Comparison of ENCODE assay signal across 18 cellular contexts in genomic region chr10:77566914-77567566, GRCh38.
DNase-seq lines count a peak whose midpoint lies in the region; ATAC-seq and TF ChIP-seq lines count a peak whose summit lies in the region.
"Had no signal": no experiment of that assay in that cellular context is flagged by ENCODE, and none has a peak within 500 bp of the region (broad histone marks: within the 10 kb centered on the region; RNA-seq: fewer than 3 reads in every experiment).

No MANE protein-coding gene starts in this region.

- DNase-seq in M059J (ENCODE audit: low read depth) (peak; percentile 44), esophagus muscularis mucosa (ENCODE audit: extremely low spot score) (no peak), sigmoid colon (no peak), NCI-H1092 treated with DMSO at 0.1 percent for 48 hours (lab: John Stamatoyannopoulos, UW) (no peak), Kasumi-1 (lab: John Stamatoyannopoulos, UW) (no peak), coronary artery (ENCODE audit: low spot score) (no peak)
- DNase-seq: C1 segment of cervical spinal cord, Caco-2, DMS53, MV-4-11, NCI-H1436, NCI-H2029 treated with DMSO at 0.1 percent for 48 hours, NCI-H510A treated with DMSO at 0.1 percent for 48 hours, SIG-M5 had no signal

- H3K27ac ChIP-seq in BLaER1 treated with 17β-estradiol and CSF1 and Interleukin-3, amounts not matched to agents 10 nM and 100 nM, result no peak overlapping the region
- H3K27ac ChIP-seq in esophagus muscularis mucosa (replicated peaks in 1 of 4) (peak overlapping the region; percentile 72 to 82 (median 80)), sigmoid colon (peak overlapping the region in 3 of 4 donors; percentile 73 to 86 (median 78)), coronary artery (peak overlapping the region in 1 of 2 donors; percentile 9)

- H3K4me1 ChIP-seq in BLaER1 treated with 17β-estradiol and CSF1 and Interleukin-3, amounts not matched to agents 10 nM and 100 nM, result peaks cover 29 to 62% (median 49%) of the 10 kb centered on the region in 10 experiments
- H3K4me1 ChIP-seq in esophagus muscularis mucosa (peaks cover 0 to 67% (median 64%) of the 10 kb centered on the region in 4 donors), sigmoid colon (peaks cover 0 to 68% (median 66%) of the 10 kb centered on the region in 4 donors)
- H3K4me1 ChIP-seq: HAP-1 had no signal

- intact Hi-C loops in esophagus muscularis mucosa (cut with DNase I) (no loop called here), sigmoid colon (cut with DNase I) (no loop called here)

- H4K20me1 ChIP-seq in BLaER1 treated with 17β-estradiol and CSF1 and Interleukin-3, amounts not matched to agents 10 nM and 100 nM, result peaks cover 0 to 16% (median 0%) of the 10 kb centered on the region in 11 experiments; a peak in 1 of 22 replicates

- no peak overlapping the region for H3K4me3 ChIP-seq in BLaER1 treated with 17β-estradiol and CSF1 and Interleukin-3, amounts not matched to agents 10 nM and 100 nM
- no peak overlapping the region for H3K4me3 ChIP-seq in esophagus muscularis mucosa
- no peak overlapping the region for H3K4me3 ChIP-seq in sigmoid colon
- no peak overlapping the region for H3K4me3 ChIP-seq in coronary artery
- H3K4me3 ChIP-seq: HAP-1 had no signal

- 80% methylated on average over 8 of the region's 13 CpGs for WGBS in esophagus muscularis mucosa
- WGBS in sigmoid colon, 2 donors, result 92 to 95% methylated on average over 13 of the region's 13 CpGs

- TF ChIP-seq EP300 in esophagus muscularis mucosa (IDR thresholded peaks at IDR 0.05) (no peak), sigmoid colon (IDR thresholded peaks at IDR 0.05) (no peak)

- TF ChIP-seq CTCF in esophagus muscularis mucosa (IDR thresholded peaks at IDR 0.05) (no peak), sigmoid colon (IDR thresholded peaks at IDR 0.05) (no peak), coronary artery (IDR thresholded peaks at IDR 0.05) (no peak)

- no peaks in the 10 kb centered on the region for H3K27me3 ChIP-seq in BLaER1 treated with 17β-estradiol and CSF1 and Interleukin-3, amounts not matched to agents 10 nM and 100 nM
- H3K27me3 ChIP-seq in esophagus muscularis mucosa (no peaks in the 10 kb centered on the region), sigmoid colon (no peaks in the 10 kb centered on the region)

- H3K36me3 ChIP-seq in BLaER1 treated with 17β-estradiol and CSF1 and Interleukin-3, amounts not matched to agents 10 nM and 100 nM, result no peaks in the 10 kb centered on the region; a peak in 1 of 22 replicates
- H3K36me3 ChIP-seq in esophagus muscularis mucosa (no peaks in the 10 kb centered on the region), sigmoid colon (no peaks in the 10 kb centered on the region)
- H3K36me3 ChIP-seq: HAP-1 had no signal

- peaks cover 0 to 7% (median 0%) of the 10 kb centered on the region in 11 experiments; a peak in 3 of 22 replicates for H3K9me3 ChIP-seq in BLaER1 treated with 17β-estradiol and CSF1 and Interleukin-3, amounts not matched to agents 10 nM and 100 nM (replicated peaks in 1 of 11)
- no peaks in the 10 kb centered on the region for H3K9me3 ChIP-seq in esophagus muscularis mucosa
- no peaks in the 10 kb centered on the region for H3K9me3 ChIP-seq in sigmoid colon
- H3K9me3 ChIP-seq: Caco-2, HAP-1 had no signal

- H3K9ac ChIP-seq in BLaER1 treated with 17β-estradiol and CSF1 and Interleukin-3, amounts not matched to agents 10 nM and 100 nM, result 0 out of 22 replicates have a peak overlapping the region, but pooled peaks of 1 of the 11 experiments have one; percentile 2

- TF ChIP-seq POLR2A in esophagus muscularis mucosa (IDR thresholded peaks at IDR 0.05; ENCODE audit: low read depth), result no peak
- TF ChIP-seq POLR2A in sigmoid colon (IDR thresholded peaks at IDR 0.05), result no peak

- ATAC-seq in GM21447 (IDR thresholded peaks at IDR 0.05; ENCODE audit: unreplicated experiment), result no peak
- ATAC-seq: HepG2 had no signal

- H3K4me2 ChIP-seq in BLaER1 treated with 17β-estradiol and CSF1 and Interleukin-3, amounts not matched to agents 10 nM and 100 nM, result peak overlapping the region; percentile 45 to 86 (median 70)

Comparison
In these comparisons a context has a peak if more than half of its experiments do, and no peak if none do; other contexts are left out.
1. H3K27ac ChIP-seq: peak in esophagus muscularis mucosa (4 of 4) and sigmoid colon (3 of 4); none in BLaER1 treated with 17β-estradiol and CSF1 and Interleukin-3, amounts not matched to agents 10 nM and 100 nM (0 of 11).